6 cellular contexts compared by ENCODE assay signal in the genomic region with DNA sequence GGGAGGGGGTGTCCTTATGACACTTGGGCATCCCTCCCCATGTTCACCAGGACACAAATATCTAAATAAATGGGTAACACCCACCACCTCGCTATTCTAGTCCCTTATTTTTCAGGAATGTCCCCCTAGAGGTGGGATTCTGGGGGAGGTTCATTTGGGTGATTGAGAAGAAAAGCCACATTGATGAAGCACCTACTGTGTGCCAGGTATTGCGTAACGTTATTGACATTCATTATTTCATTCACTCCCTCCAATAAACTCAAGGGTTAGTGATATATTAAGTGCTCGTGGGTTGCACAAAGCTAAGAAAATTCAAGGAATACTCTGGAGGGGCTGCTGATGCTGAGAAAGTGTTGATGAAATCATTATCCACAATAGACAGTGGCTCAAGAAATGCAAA.
"Had no signal": no experiment of that assay in that cellular context is flagged by ENCODE, and none has a peak within 500 bp of the region (broad histone marks: within the 10 kb centered on the region; RNA-seq: fewer than 3 reads in every experiment).

No MANE protein-coding gene starts in this region.

- DNase-seq: Karpas-422, KBM-7, KG1 had no signal

- H3K27ac ChIP-seq: HL-60, KMS-11 had no signal

- H3K9ac ChIP-seq: KMS-11 had no signal

- H3K4me2 ChIP-seq: KMS-11 had no signal

- FAIRE-seq: HTR-8/SVneo had no signal
